In the genomic region with DNA sequence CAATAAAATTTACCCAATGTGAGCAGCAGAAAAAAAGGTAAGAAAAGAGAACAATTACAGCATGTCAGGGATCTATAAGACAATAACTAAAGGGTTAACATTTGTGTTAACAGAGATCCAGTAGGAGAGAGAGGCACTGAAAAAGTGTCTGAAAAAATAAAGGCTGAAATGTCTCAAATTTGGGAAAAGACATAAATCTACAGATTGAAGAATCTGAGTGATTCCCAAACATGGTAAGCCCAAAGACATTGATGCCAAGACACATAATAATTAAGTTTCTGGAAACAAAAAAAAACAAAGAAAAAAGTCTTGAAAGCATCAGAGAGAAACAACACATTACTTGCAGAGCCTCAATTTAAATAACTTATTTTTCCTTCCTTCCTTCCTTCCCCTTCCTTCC, we compare ENCODE assay signal across 29 cellular contexts.
"Had no signal": no experiment of that assay in that cellular context is flagged by ENCODE, and none has a peak within 500 bp of the region (broad histone marks: within the 10 kb centered on the region; RNA-seq: fewer than 3 reads in every experiment).

No MANE protein-coding gene starts in this region.

- H3K9me3 ChIP-seq: left lung, lower lobe of right lung, mucosa of descending colon, pancreas, prostate gland, stomach, testis, thyroid gland, transverse colon, upper lobe of left lung, vagina had no signal

- H3K27me3 ChIP-seq: pancreas, stomach, testis, thyroid gland, transverse colon, upper lobe of left lung, vagina had no signal

- H3K36me3 ChIP-seq: left lung, lower lobe of right lung, pancreas, prostate gland, thyroid gland, transverse colon, upper lobe of left lung, vagina had no signal

- DNase-seq: hippocampal formation; kidney; left colon; left lung; lower lobe of right lung; midbrain; mucosa of descending colon; naive thymus-derived CD4-positive, alpha-beta T cell; nucleus accumbens; pancreas; posterior cingulate gyrus; retina; right cardiac atrium; stimulated activated CD4-positive, alpha-beta T cell treated with anti-CD3 and anti-CD28 coated beads, Interleukin-12 subunit alpha, Interleukin-12 subunit beta, amount 100 ng/mL, for 4 hours; stimulated activated CD4-positive, alpha-beta T cell treated with anti-CD3 and anti-CD28 coated beads, Interleukin-15, amount 100 ng/mL, for 24 hours; stimulated activated CD4-positive, alpha-beta T cell treated with anti-CD3 and anti-CD28 coated beads, Interleukin-2, amount 100 ng/mL, for 24 hours; stimulated activated CD4-positive, alpha-beta T cell treated with anti-CD3 and anti-CD28 coated beads, Interleukin-4, amount 100 ng/mL, for 1 hour; stimulated activated naive B cell treated with anti-CD40 and anti-IgM and Interleukin-4, amounts not matched to agents 10 μg/mL and 1 μg/mL and 100 μg/mL, for 72 hours; stimulated activated naive CD8-positive, alpha-beta T cell treated with anti-CD3 and anti-CD28 coated beads, Interleukin-15, Interleukin-2, amounts not matched to agents 100 U/mL and 50 U/mL, for 24 hours; stomach; testis; thyroid gland; transverse colon; upper lobe of left lung had no signal

- H3K4me3 ChIP-seq: left lung, lower lobe of right lung, mucosa of descending colon, pancreas, prostate gland, skin epidermis, stomach, testis, thyroid gland, transverse colon, upper lobe of left lung, vagina had no signal

- H3K27ac ChIP-seq: left lung, lower lobe of right lung, pancreas, prostate gland, skin epidermis, stomach, testis, thyroid gland, transverse colon, upper lobe of left lung, vagina had no signal

- ATAC-seq: left colon; left lung; lower lobe of right lung; mucosa of descending colon; naive thymus-derived CD4-positive, alpha-beta T cell; natural killer cell treated with Interleukin-12 subunit alpha and Interleukin-12 subunit beta and Interleukin-15 and Interleukin-18, amount 100 ng/mL, for 72 hours; pancreas; right cardiac atrium; sciatic nerve; stimulated activated naive B cell treated with anti-CD40 and anti-IgM and Interleukin-4, amounts not matched to agents 10 μg/mL and 1 μg/mL and 100 μg/mL, for 72 hours; stimulated activated naive CD8-positive, alpha-beta T cell treated with anti-CD3 and anti-CD28 coated beads, Interleukin-15, Interleukin-2, amounts not matched to agents 100 U/mL and 50 U/mL, for 24 hours had no signal

- H3K4me1 ChIP-seq: left lung, lower lobe of right lung, pancreas, prostate gland, stomach, testis, thyroid gland, transverse colon, upper lobe of left lung, vagina had no signal
